ENCODE assay signal across 1 cellular context in the genomic region with DNA sequence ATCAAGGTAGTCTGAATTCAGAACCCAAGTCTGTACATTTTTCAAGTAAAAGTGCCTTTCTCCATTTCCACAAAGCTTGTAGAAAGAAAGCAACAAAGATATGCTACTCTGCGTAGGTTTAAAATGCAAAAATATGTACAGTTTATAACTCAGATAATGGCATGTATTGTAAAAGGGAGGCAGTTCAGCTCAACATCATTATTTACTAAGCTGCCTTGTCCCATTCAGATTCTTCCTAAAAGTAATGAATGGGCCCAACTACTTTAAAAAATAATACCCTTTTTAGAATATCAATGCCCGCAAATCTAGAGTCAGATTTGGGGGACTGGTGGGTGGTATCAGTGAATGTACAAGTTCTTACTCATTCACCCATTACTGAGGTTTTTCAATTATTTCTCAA.
TF ChIP-seq lines count a peak whose summit lies in the region.

No MANE protein-coding gene starts in this region.

TF ChIP-seq in GM23338, 12 proteins besides CTCF, POLR2A, EP300 and RAD21 (continued from another document):
- TF ChIP-seq, protein P1, sequence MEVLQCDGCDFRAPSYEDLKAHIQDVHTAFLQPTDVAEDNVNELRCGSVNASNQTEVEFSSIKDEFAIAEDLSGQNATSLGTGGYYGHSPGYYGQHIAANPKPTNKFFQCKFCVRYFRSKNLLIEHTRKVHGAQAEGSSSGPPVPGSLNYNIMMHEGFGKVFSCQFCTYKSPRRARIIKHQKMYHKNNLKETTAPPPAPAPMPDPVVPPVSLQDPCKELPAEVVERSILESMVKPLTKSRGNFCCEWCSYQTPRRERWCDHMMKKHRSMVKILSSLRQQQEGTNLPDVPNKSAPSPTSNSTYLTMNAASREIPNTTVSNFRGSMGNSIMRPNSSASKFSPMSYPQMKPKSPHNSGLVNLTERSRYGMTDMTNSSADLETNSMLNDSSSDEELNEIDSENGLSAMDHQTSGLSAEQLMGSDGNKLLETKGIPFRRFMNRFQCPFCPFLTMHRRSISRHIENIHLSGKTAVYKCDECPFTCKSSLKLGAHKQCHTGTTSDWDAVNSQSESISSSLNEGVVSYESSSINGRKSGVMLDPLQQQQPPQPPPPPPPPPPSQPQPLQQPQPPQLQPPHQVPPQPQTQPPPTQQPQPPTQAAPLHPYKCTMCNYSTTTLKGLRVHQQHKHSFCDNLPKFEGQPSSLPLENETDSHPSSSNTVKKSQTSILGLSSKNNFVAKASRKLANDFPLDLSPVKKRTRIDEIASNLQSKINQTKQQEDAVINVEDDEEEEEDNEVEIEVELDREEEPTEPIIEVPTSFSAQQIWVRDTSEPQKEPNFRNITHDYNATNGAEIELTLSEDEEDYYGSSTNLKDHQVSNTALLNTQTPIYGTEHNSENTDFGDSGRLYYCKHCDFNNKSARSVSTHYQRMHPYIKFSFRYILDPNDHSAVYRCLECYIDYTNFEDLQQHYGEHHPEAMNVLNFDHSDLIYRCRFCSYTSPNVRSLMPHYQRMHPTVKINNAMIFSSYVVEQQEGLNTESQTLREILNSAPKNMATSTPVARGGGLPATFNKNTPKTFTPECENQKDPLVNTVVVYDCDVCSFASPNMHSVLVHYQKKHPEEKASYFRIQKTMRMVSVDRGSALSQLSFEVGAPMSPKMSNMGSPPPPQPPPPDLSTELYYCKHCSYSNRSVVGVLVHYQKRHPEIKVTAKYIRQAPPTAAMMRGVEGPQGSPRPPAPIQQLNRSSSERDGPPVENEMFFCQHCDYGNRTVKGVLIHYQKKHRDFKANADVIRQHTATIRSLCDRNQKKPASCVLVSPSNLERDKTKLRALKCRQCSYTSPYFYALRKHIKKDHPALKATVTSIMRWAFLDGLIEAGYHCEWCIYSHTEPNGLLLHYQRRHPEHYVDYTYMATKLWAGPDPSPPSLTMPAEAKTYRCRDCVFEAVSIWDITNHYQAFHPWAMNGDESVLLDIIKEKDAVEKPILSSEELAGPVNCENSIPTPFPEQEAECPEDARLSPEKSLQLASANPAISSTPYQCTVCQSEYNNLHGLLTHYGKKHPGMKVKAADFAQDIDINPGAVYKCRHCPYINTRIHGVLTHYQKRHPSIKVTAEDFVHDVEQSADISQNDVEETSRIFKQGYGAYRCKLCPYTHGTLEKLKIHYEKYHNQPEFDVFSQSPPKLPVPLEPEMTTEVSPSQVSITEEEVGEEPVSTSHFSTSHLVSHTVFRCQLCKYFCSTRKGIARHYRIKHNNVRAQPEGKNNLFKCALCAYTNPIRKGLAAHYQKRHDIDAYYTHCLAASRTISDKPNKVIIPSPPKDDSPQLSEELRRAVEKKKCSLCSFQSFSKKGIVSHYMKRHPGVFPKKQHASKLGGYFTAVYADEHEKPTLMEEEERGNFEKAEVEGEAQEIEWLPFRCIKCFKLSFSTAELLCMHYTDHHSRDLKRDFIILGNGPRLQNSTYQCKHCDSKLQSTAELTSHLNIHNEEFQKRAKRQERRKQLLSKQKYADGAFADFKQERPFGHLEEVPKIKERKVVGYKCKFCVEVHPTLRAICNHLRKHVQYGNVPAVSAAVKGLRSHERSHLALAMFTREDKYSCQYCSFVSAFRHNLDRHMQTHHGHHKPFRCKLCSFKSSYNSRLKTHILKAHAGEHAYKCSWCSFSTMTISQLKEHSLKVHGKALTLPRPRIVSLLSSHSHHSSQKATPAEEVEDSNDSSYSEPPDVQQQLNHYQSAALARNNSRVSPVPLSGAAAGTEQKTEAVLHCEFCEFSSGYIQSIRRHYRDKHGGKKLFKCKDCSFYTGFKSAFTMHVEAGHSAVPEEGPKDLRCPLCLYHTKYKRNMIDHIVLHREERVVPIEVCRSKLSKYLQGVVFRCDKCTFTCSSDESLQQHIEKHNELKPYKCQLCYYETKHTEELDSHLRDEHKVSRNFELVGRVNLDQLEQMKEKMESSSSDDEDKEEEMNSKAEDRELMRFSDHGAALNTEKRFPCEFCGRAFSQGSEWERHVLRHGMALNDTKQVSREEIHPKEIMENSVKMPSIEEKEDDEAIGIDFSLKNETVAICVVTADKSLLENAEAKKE (CRISPR knock-in tag; IDR thresholded peaks at IDR 0.05) = no peak
- TF ChIP-seq JUNB (IDR thresholded peaks at IDR 0.05; ENCODE audit: unreplicated experiment) (no peak), ZNF331 (CRISPR knock-in tag; IDR thresholded peaks at IDR 0.05; ENCODE audit: low read depth) (no peak), POLR2AphosphoS5 (IDR thresholded peaks at IDR 0.05; ENCODE audit: low read depth) (no peak), REST (IDR thresholded peaks at IDR 0.05; ENCODE audit: unreplicated experiment) (no peak), ZNF114 (CRISPR knock-in tag; IDR thresholded peaks at IDR 0.05) (no peak), EZH2phosphoT487 (IDR thresholded peaks at IDR 0.05; ENCODE audit: unreplicated experiment) (no peak)
- TF ChIP-seq, protein P2, sequence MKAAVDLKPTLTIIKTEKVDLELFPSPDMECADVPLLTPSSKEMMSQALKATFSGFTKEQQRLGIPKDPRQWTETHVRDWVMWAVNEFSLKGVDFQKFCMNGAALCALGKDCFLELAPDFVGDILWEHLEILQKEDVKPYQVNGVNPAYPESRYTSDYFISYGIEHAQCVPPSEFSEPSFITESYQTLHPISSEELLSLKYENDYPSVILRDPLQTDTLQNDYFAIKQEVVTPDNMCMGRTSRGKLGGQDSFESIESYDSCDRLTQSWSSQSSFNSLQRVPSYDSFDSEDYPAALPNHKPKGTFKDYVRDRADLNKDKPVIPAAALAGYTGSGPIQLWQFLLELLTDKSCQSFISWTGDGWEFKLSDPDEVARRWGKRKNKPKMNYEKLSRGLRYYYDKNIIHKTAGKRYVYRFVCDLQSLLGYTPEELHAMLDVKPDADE (IDR thresholded peaks at IDR 0.05) = no peak
